ENCODE assay signal across 1 cellular context in genomic region chr3:146468234-146468931, GRCh38.
TF ChIP-seq lines count a peak whose summit lies in the region.

No MANE protein-coding gene starts in this region.

TF ChIP-seq in SK-N-SH treated with all-trans-retinoic acid at 6 μM for 48 hours, 23 proteins besides CTCF, POLR2A, EP300 and RAD21 (continued from another document):
- TF ChIP-seq POU6F1 (CRISPR knock-in tag; IDR thresholded peaks at IDR 0.05; ENCODE audit: borderline replicate concordance, low read depth), result no peak
- no peak for TF ChIP-seq ARNTL (CRISPR knock-in tag; IDR thresholded peaks at IDR 0.05; ENCODE audit: borderline replicate concordance, low read depth)
- TF ChIP-seq TCF4 (CRISPR knock-in tag; IDR thresholded peaks at IDR 0.05; ENCODE audit: borderline replicate concordance), result no peak
- no peak for TF ChIP-seq PPARA (CRISPR knock-in tag; IDR thresholded peaks at IDR 0.05; ENCODE audit: borderline replicate concordance)
- TF ChIP-seq ZFP30 (CRISPR knock-in tag; IDR thresholded peaks at IDR 0.05), result no peak
- TF ChIP-seq ZNF8 (CRISPR knock-in tag; IDR thresholded peaks at IDR 0.05), result no peak
- no peak for TF ChIP-seq ZC3H10 (CRISPR knock-in tag; IDR thresholded peaks at IDR 0.05)
- no peak for TF ChIP-seq CSRNP3 (CRISPR knock-in tag; IDR thresholded peaks at IDR 0.05)
- no peak for TF ChIP-seq PATZ1 (CRISPR knock-in tag; IDR thresholded peaks at IDR 0.05; ENCODE audit: borderline replicate concordance)
- no peak for TF ChIP-seq CSDC2 (CRISPR knock-in tag; IDR thresholded peaks at IDR 0.05)
